In the genomic region with DNA sequence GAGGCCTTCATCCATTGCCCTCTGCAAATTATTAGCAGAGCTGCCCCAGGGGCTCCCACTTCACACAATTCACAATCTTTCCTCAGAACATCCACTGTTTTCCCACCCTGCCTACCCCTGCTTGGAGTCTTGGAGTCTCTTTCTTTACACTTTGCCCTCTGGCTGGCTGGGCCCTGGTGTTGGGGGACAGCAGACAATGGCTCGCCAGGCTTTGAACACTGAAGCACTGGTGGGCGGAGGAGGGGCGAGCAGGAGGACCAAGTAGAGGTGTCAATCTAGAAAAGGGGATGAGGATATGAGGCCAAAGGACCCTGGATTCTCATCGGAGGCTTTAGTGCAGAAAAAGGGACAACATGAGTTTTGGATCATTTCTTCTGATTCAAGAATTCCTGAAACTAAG, we compare ENCODE assay signal across 1 cellular context.
TF ChIP-seq lines count a peak whose summit lies in the region.

No MANE protein-coding gene starts in this region.

TF ChIP-seq in SK-N-SH treated with all-trans-retinoic acid at 6 μM for 48 hours, 23 proteins besides CTCF, POLR2A, EP300 and RAD21 (continued from another document):
- TF ChIP-seq, protein P1, sequence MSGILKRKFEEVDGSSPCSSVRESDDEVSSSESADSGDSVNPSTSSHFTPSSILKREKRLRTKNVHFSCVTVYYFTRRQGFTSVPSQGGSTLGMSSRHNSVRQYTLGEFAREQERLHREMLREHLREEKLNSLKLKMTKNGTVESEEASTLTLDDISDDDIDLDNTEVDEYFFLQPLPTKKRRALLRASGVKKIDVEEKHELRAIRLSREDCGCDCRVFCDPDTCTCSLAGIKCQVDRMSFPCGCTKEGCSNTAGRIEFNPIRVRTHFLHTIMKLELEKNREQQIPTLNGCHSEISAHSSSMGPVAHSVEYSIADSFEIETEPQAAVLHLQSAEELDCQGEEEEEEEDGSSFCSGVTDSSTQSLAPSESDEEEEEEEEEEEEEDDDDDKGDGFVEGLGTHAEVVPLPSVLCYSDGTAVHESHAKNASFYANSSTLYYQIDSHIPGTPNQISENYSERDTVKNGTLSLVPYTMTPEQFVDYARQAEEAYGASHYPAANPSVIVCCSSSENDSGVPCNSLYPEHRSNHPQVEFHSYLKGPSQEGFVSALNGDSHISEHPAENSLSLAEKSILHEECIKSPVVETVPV (CRISPR knock-in tag; IDR thresholded peaks at IDR 0.05), result no peak
- TF ChIP-seq TOX (CRISPR knock-in tag; IDR thresholded peaks at IDR 0.05; ENCODE audit: borderline replicate concordance) (no peak), PPARA (CRISPR knock-in tag; IDR thresholded peaks at IDR 0.05; ENCODE audit: borderline replicate concordance) (no peak), ISL1 (CRISPR knock-in tag; IDR thresholded peaks at IDR 0.05) (no peak), BACH2 (CRISPR knock-in tag; IDR thresholded peaks at IDR 0.05; ENCODE audit: borderline replicate concordance) (no peak), ZNF70 (CRISPR knock-in tag; IDR thresholded peaks at IDR 0.05) (no peak), ZFP3 (CRISPR knock-in tag; IDR thresholded peaks at IDR 0.05) (no peak)
- TF ChIP-seq, protein P2, sequence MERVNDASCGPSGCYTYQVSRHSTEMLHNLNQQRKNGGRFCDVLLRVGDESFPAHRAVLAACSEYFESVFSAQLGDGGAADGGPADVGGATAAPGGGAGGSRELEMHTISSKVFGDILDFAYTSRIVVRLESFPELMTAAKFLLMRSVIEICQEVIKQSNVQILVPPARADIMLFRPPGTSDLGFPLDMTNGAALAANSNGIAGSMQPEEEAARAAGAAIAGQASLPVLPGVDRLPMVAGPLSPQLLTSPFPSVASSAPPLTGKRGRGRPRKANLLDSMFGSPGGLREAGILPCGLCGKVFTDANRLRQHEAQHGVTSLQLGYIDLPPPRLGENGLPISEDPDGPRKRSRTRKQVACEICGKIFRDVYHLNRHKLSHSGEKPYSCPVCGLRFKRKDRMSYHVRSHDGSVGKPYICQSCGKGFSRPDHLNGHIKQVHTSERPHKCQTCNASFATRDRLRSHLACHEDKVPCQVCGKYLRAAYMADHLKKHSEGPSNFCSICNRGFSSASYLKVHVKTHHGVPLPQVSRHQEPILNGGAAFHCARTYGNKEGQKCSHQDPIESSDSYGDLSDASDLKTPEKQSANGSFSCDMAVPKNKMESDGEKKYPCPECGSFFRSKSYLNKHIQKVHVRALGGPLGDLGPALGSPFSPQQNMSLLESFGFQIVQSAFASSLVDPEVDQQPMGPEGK (CRISPR knock-in tag; IDR thresholded peaks at IDR 0.05; ENCODE audit: borderline replicate concordance), result no peak
